Comparison of ENCODE assay signal across 18 cellular contexts in genomic region chr17:79891113-79891730, GRCh38. TPM values are rescaled to one million over a fixed set of nuclear protein-coding genes. Genes with fewer than 3 reads are reported as not detected.
DNase-seq lines count a peak whose midpoint lies in the region; ATAC-seq, FAIRE-seq and TF ChIP-seq lines count a peak whose summit lies in the region.
"Had no signal": no experiment of that assay in that cellular context is flagged by ENCODE, and none has a peak within 500 bp of the region (broad histone marks: within the 10 kb centered on the region; RNA-seq: fewer than 3 reads in every experiment).

No MANE protein-coding gene starts in this region.

- WGBS in A549 (ENCODE audit: missing lambda C conversion rate): 82% methylated on average over 16 of the region's 16 CpGs

- H3K4me1 Mint-ChIP-seq in astrocyte (ENCODE audit: low read depth, unreplicated experiment) (no peaks in the 10 kb centered on the region), neural crest cell (no peaks in the 10 kb centered on the region)
- H3K4me1 Mint-ChIP-seq in stimulated activated naive CD8-positive, alpha-beta T cell treated with anti-CD3 and anti-CD28 coated beads, Interleukin-15, amount 100 ng/mL, for 72 hours: no peaks in the 10 kb centered on the region
- H3K4me1 Mint-ChIP-seq: CD4-positive, CD25-positive, alpha-beta regulatory T cell had no signal

- H3K9ac ChIP-seq in astrocyte (ENCODE audit: low read length): no peak overlapping the region
- H3K9ac ChIP-seq: BLaER1 had no signal

- H3K4me1 ChIP-seq in A549 (no peaks in the 10 kb centered on the region), astrocyte (ENCODE audit: insufficient read depth, low read length) (no peaks in the 10 kb centered on the region)

- H3K27me3 ChIP-seq in astrocyte (ENCODE audit: insufficient read depth, low read length): peaks cover 12% of the 10 kb centered on the region
- H3K27me3 ChIP-seq: BLaER1 had no signal

- no peak overlapping the region for H3K4me3 ChIP-seq in A549
- H3K4me3 ChIP-seq in astrocyte (ENCODE audit: insufficient read depth, low read depth, low read length): no peak overlapping the region
- H3K4me3 ChIP-seq: BLaER1 had no signal

- no peak for ATAC-seq in A549
- ATAC-seq in stimulated activated naive CD8-positive, alpha-beta T cell treated with anti-CD3 and anti-CD28 coated beads, Interleukin-15, amount 100 ng/mL, for 72 hours: no peak

- no peak for DNase-seq in A549 (ENCODE audit: low read depth in 1 of 2, low spot score in 1 of 2)
- peak; percentile 41 for DNase-seq in D341Med (ENCODE audit: low spot score)
- no peak for DNase-seq in astrocyte (ENCODE audit: low read depth)
- no peak for DNase-seq in neural crest cell (ENCODE audit: low read depth, low spot score)
- DNase-seq in LoVo (ENCODE audit: low spot score): no peak
- DNase-seq in stimulated activated naive CD8-positive, alpha-beta T cell treated with anti-CD3 and anti-CD28 coated beads, Interleukin-15, amount 100 ng/mL, for 72 hours: no peak
- DNase-seq in A172 (ENCODE audit: low spot score): no peak
- DNase-seq: AML-193; CD4-positive, CD25-positive, alpha-beta regulatory T cell; DMS 273 treated with DMSO at 0.1 percent for 48 hours; DMS79; HCEC 1CT; HFFc6; KBM-7 had no signal

- TF ChIP-seq CTCF in A549 (IDR thresholded peaks at IDR 0.05) (no peak), astrocyte (IDR thresholded peaks at IDR 0.05; ENCODE audit: insufficient read depth, low read depth, low read length) (no peak), neural crest cell (conservative IDR thresholded peaks at IDR 0.05) (no peak)

- peaks cover 6% of the 10 kb centered on the region for H3K9me3 Mint-ChIP-seq in astrocyte (ENCODE audit: unreplicated experiment)
- H3K9me3 Mint-ChIP-seq in neural crest cell: peaks cover 3% of the 10 kb centered on the region
- H3K9me3 Mint-ChIP-seq in stimulated activated naive CD8-positive, alpha-beta T cell treated with anti-CD3 and anti-CD28 coated beads, Interleukin-15, amount 100 ng/mL, for 72 hours: no peaks in the 10 kb centered on the region
- H3K9me3 Mint-ChIP-seq: HFFc6 had no signal

- H3K4me2 ChIP-seq in A549: no peak overlapping the region
- no peak overlapping the region for H3K4me2 ChIP-seq in astrocyte (ENCODE audit: low read length)
- H3K4me2 ChIP-seq: BLaER1 had no signal

- H3K36me3 Mint-ChIP-seq in astrocyte (ENCODE audit: low read depth, unreplicated experiment) (no peaks in the 10 kb centered on the region), neural crest cell (ENCODE audit: low read depth) (no peaks in the 10 kb centered on the region)
- H3K36me3 Mint-ChIP-seq: CD4-positive, CD25-positive, alpha-beta regulatory T cell had no signal

- no peak for TF ChIP-seq EP300 in A549 (IDR thresholded peaks at IDR 0.05)

- TF ChIP-seq POLR2A in A549 (IDR thresholded peaks at IDR 0.05; ENCODE audit: low read length): no peak

- FAIRE-seq in A549 (lab: Jason Lieb, UNC) (no peak), astrocyte (lab: Jason Lieb, UNC) (no peak)
- FAIRE-seq: GM12891, GM19239 had no signal

- no peaks in the 10 kb centered on the region for H3K36me3 ChIP-seq in astrocyte (ENCODE audit: insufficient read depth, low read length)
- H3K36me3 ChIP-seq: BLaER1 had no signal

- CTCF ChIA-PET in A549 (lab: Yijun Ruan, JAX): interaction anchor here (0.6 to 6.0 kb wide), 14 partner anchors 10 to 167 kb away, joined by 3 to 43 read pairs (median 4); partner anchors contain the start of gene CBX8

- no peak overlapping the region for H2AFZ ChIP-seq in astrocyte (ENCODE audit: low read depth, low read length)

- no peak for TF ChIP-seq RAD21 in A549 (conservative IDR thresholded peaks at IDR 0.05 in 1 of 2, IDR thresholded peaks at IDR 0.05 in 1 of 2)

- 0 out of 3 replicates have a peak, but pooled peaks cover 2% of the 10 kb centered on the region for H3K9me3 ChIP-seq in A549
- no peaks in the 10 kb centered on the region for H3K9me3 ChIP-seq in astrocyte (ENCODE audit: insufficient read depth, low read depth, low read length)
- H3K9me3 ChIP-seq: BLaER1 had no signal

- H3K4me3 Mint-ChIP-seq in astrocyte (ENCODE audit: unreplicated experiment) (no peak overlapping the region), neural crest cell (no peak overlapping the region)
- no peak overlapping the region for H3K4me3 Mint-ChIP-seq in stimulated activated naive CD8-positive, alpha-beta T cell treated with anti-CD3 and anti-CD28 coated beads, Interleukin-15, amount 100 ng/mL, for 72 hours
- H3K4me3 Mint-ChIP-seq: CD4-positive, CD25-positive, alpha-beta regulatory T cell; HFFc6 had no signal

- H3K27ac ChIP-seq in A549 (no peak overlapping the region), astrocyte (ENCODE audit: low read depth, low read length) (no peak overlapping the region)
- H3K27ac ChIP-seq: BLaER1, HL-60 had no signal

- H3K27ac Mint-ChIP-seq in astrocyte (ENCODE audit: unreplicated experiment): peak overlapping the region; percentile 28
- peak overlapping the region; percentile 35 for H3K27ac Mint-ChIP-seq in neural crest cell (ENCODE audit: unreplicated experiment)
- H3K27ac Mint-ChIP-seq in stimulated activated naive CD8-positive, alpha-beta T cell treated with anti-CD3 and anti-CD28 coated beads, Interleukin-15, amount 100 ng/mL, for 72 hours: peak overlapping the region in 1 of 2 donors; percentile 62
- H3K27ac Mint-ChIP-seq: CD4-positive, CD25-positive, alpha-beta regulatory T cell; HFFc6 had no signal

- H3K27me3 Mint-ChIP-seq in astrocyte (ENCODE audit: low read depth, unreplicated experiment): peaks cover 55% of the 10 kb centered on the region
- H3K27me3 Mint-ChIP-seq in neural crest cell (ENCODE audit: low read depth): peaks cover 25% of the 10 kb centered on the region
- H3K27me3 Mint-ChIP-seq in stimulated activated naive CD8-positive, alpha-beta T cell treated with anti-CD3 and anti-CD28 coated beads, Interleukin-15, amount 100 ng/mL, for 72 hours: peaks cover 41% of the 10 kb centered on the region

- no peaks in the 10 kb centered on the region for H3K79me2 ChIP-seq in astrocyte (ENCODE audit: insufficient read depth, low read length)

- POLR2A ChIA-PET in A549 (lab: Yijun Ruan, JAX): no interaction called here

- no peaks in the 10 kb centered on the region for H4K20me1 ChIP-seq in astrocyte (ENCODE audit: insufficient read depth, low read length)
- H4K20me1 ChIP-seq: BLaER1 had no signal

TF ChIP-seq in A549, 52 proteins besides CTCF, POLR2A, EP300 and RAD21:
- no peak for TF ChIP-seq EHF (CRISPR knock-in tag; IDR thresholded peaks at IDR 0.05)
- TF ChIP-seq ZFP36 (IDR thresholded peaks at IDR 0.05; ENCODE audit: borderline replicate concordance, partially characterized antibody): peak; percentile 35
TF ChIP-seq in A549: peak in this region for 1.

RNA-seq across cellular contexts. Expression of gene CBX4, which starts 52.0 kb away (rescaled TPM):
- 21.9 and 34.1 TPM in 2 replicates for polyA plus RNA-seq in A549 (2011; rRNA removed)
- polyA plus RNA-seq in A549 (2012; cell fraction: cytosol; rRNA removed): 31.9 and 46.3 TPM in 2 replicates
- 48.9 and 61.8 TPM in 2 replicates for polyA plus RNA-seq in A549 (2012; cell fraction: nucleus; rRNA removed)
- polyA plus RNA-seq in A549 (2017; fragmentation: RNase III; extraction: RNeasy Plus Mini Kit Qiagen cat#74134 plus additional on column Dnase treatment): 25.9 to 31.9 TPM (median 31.0 TPM) in 3 replicates
- 20.6 and 27.0 TPM in 2 replicates for polyA minus RNA-seq in A549 (2011; rRNA and poly(A)+ RNA removed)
- total RNA-seq in astrocyte: 12.6 and 16.9 TPM in 2 replicates
- total RNA-seq in neural crest cell: 19.1 and 21.0 TPM in 2 replicates
- total RNA-seq in A172 (2014; rRNA removed; shearing (Covaris generic)): 17.2 and 20.5 TPM in 2 replicates
